Comparison of ENCODE assay signal across 20 cellular contexts in the genomic region with DNA sequence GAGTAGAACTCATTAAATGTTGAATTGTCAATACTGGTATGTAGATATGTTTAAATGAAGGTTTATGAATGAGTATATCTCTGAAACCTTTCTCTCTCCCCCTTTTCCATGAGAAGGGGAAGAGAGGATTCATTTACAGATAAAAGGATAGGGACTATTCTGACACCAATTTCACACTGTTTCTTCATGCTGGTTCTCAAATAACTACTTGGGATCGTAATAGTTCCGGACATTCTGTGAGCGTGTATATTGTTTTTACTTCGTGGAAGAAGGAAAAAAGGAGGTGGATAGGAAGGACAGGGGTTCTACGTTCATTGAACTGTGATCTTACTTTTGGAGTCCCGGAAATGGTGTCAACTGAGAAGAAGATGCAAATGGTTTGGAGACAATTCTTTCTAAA.
"Had no signal": no experiment of that assay in that cellular context is flagged by ENCODE, and none has a peak within 500 bp of the region (broad histone marks: within the 10 kb centered on the region; RNA-seq: fewer than 3 reads in every experiment).

No MANE protein-coding gene starts in this region.

- H3K9me3 ChIP-seq: breast epithelium, colonic mucosa, gastroesophageal sphincter, heart right ventricle, neutrophil, ovary, psoas muscle, right atrium auricular region, spleen, upper lobe of left lung had no signal

- DNase-seq: activated CD4-positive, alpha-beta T cell treated with anti-CD3 and anti-CD28 coated beads, Interleukin-2, amount 10 ng/mL, durations not matched to agents 7 days and 5 days; activated CD4-positive, CD25-positive, alpha-beta regulatory T cell; activated gamma-delta T cell treated with Interleukin-2 at 50 U/mL for 16 hours; colonic mucosa; heart right ventricle; islet precursor cell; left cardiac atrium; midbrain; ovary; psoas muscle; spleen; stimulated activated CD4-positive, alpha-beta T cell treated with anti-CD3 and anti-CD28 coated beads, Interleukin-4, amount 100 ng/mL, for 1 hour; stimulated activated naive CD4-positive, alpha-beta T cell had no signal

- H3K4me3 Mint-ChIP-seq: activated CD4-positive, alpha-beta T cell treated with anti-CD3 and anti-CD28 coated beads, Interleukin-2, amount 10 ng/mL, durations not matched to agents 7 days and 5 days; central memory CD8-positive, alpha-beta T cell; nephron had no signal

- ATAC-seq: gastroesophageal sphincter, heart right ventricle, left cardiac atrium had no signal

- H3K4me1 Mint-ChIP-seq: central memory CD8-positive, alpha-beta T cell had no signal

- H3K27ac Mint-ChIP-seq: activated CD4-positive, alpha-beta T cell treated with anti-CD3 and anti-CD28 coated beads, Interleukin-2, amount 10 ng/mL, durations not matched to agents 7 days and 5 days; nephron had no signal

- H3K27me3 Mint-ChIP-seq: activated CD4-positive, alpha-beta T cell treated with anti-CD3 and anti-CD28 coated beads, Interleukin-2, amount 10 ng/mL, durations not matched to agents 7 days and 5 days; central memory CD8-positive, alpha-beta T cell had no signal
